Comparison of ENCODE assay signal across 16 cellular contexts in the genomic region with DNA sequence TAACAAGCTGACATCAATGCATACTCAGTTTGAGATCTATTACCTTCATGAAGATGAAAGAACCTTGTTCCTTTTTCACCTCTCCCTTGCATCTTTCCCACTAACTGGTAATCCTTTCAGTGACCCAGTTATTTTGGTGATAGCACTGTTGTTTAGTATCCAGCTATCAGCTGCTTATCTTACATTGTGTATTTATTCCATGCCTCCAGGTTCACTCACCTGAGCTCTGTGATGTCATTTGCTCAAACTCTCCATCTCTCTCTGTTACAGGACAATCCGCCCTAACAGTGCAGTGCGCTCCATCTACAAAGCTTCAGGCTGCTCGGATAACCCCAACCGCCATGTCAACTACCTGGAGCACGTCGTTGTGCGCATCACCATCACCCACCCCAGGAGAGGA.
DNase-seq lines count a peak whose midpoint lies in the region; ATAC-seq, FAIRE-seq and TF ChIP-seq lines count a peak whose summit lies in the region.
"Had no signal": no experiment of that assay in that cellular context is flagged by ENCODE, and none has a peak within 500 bp of the region (broad histone marks: within the 10 kb centered on the region; RNA-seq: fewer than 3 reads in every experiment).

No MANE protein-coding gene starts in this region.

- no peak overlapping the region for H2AFZ ChIP-seq in IMR-90 (replicated peaks; ENCODE audit: low read length, poor library complexity)

- TF ChIP-seq CTCF in IMR-90 (conservative IDR thresholded peaks at IDR 0.05; ENCODE audit: low read depth, low read length): no peak
- no peak for TF ChIP-seq CTCF in bronchial epithelial cell (IDR thresholded peaks at IDR 0.05; ENCODE audit: insufficient read depth, low read length, severe bottlenecking)
- TF ChIP-seq CTCF in glutamatergic neuron (IDR thresholded peaks at IDR 0.05; ENCODE audit: partially characterized antibody, unreplicated experiment): no peak

- H3K4me2 ChIP-seq in IMR-90 (ENCODE audit: low read depth, low read length): no peak overlapping the region

- H4K91ac ChIP-seq in IMR-90 (ENCODE audit: insufficient read depth, low read depth, low read length): 0 out of 2 replicates have a peak overlapping the region, but pooled peaks have one; percentile 11

- peak; percentile 68 for FAIRE-seq in bronchial epithelial cell (lab: Jason Lieb, UNC)
- FAIRE-seq: GM12891, GM18507 had no signal

- H3K4me3 ChIP-seq in IMR-90 (ENCODE audit: insufficient read depth, low read depth, low read length): no peak overlapping the region
- H3K4me3 ChIP-seq in bronchial epithelial cell (ENCODE audit: low read depth, low read length): no peak overlapping the region

- H3K56ac ChIP-seq in IMR-90 (ENCODE audit: extremely low read depth, insufficient read depth, low read length): no peak overlapping the region

- no peak overlapping the region for H3K9ac ChIP-seq in IMR-90 (ENCODE audit: low read depth, low read length)

- no peak overlapping the region for H3K4ac ChIP-seq in IMR-90 (ENCODE audit: low read depth, low read length)

- peaks cover 1% of the 10 kb centered on the region for H3K9me3 Mint-ChIP-seq in glutamatergic neuron (ENCODE audit: unreplicated experiment)
- H3K9me3 Mint-ChIP-seq: CD4-positive, alpha-beta memory T cell; H9 had no signal

- H2AK9ac ChIP-seq in IMR-90 (replicated peaks; ENCODE audit: low read depth, low read length, poor library complexity): no peak overlapping the region

- H2AK5ac ChIP-seq in IMR-90 (ENCODE audit: low read depth, low read length): no peak overlapping the region

- H4K8ac ChIP-seq in IMR-90 (ENCODE audit: low read depth in 2 of 2, low read length in 2 of 2): no peak overlapping the region

- no peak overlapping the region for H2BK120ac ChIP-seq in IMR-90 (ENCODE audit: low read depth, low read length)

- in situ Hi-C loops in IMR-90 (cut with MboI; ENCODE audit: low sequenced_read_pairs): no loop called here

- H3K27ac Mint-ChIP-seq in glutamatergic neuron (ENCODE audit: unreplicated experiment): no peak overlapping the region

- H2BK20ac ChIP-seq in IMR-90 (ENCODE audit: low read depth, low read length): no peak overlapping the region

- peaks cover 20% of the 10 kb centered on the region for H3K9me1 ChIP-seq in IMR-90 (ENCODE audit: insufficient read depth, low read length)

- peaks cover 7% of the 10 kb centered on the region for H3K36me3 Mint-ChIP-seq in glutamatergic neuron (ENCODE audit: unreplicated experiment)

- dilution Hi-C loops in IMR-90 (cut with HindIII; ENCODE audit: low sequenced_read_pairs, unreplicated experiment): no loop called here

- DNase-seq in IMR-90 (no peak), bronchial epithelial cell (ENCODE audit: low read depth) (no peak), left lobe of liver (ENCODE audit: low spot score) (no peak), glutamatergic neuron (no peak)
- no peak for DNase-seq in stimulated activated CD4-positive, alpha-beta T cell treated with anti-CD3 and anti-CD28 coated beads, Interleukin-2, amount 100 ng/mL, for 48 hours
- DNase-seq: C1 segment of cervical spinal cord; Calu3; CD4-positive, alpha-beta memory T cell; COR-L47; DMS79 treated with DMSO at 0.1 percent for 48 hours; GF-D8 had no signal

- POLR2A ChIA-PET in IMR-90 (lab: Charles Lee; ENCODE audit: unreplicated experiment): no interaction called here

- BruUV-seq in IMR-90 (replicated peaks; lab: Mats Ljungman, UMichigan): no TSS peak

- ATAC-seq in IMR-90 (ENCODE audit: low read depth) (no peak), left lobe of liver (peak; percentile 74), HG02840 (IDR thresholded peaks at IDR 0.05; ENCODE audit: low FRiP score, unreplicated experiment) (no peak)
- ATAC-seq: HCT116 had no signal

- H3K18ac ChIP-seq in IMR-90 (ENCODE audit: low read depth, low read length): no peak overlapping the region

- H2BK15ac ChIP-seq in IMR-90 (ENCODE audit: low read depth, low read length): 0 out of 3 replicates have a peak overlapping the region, but pooled peaks have one; percentile 16

- intact Hi-C loops in IMR-90 (cut with micrococcal nuclease): no loop called here

- no peak for TF ChIP-seq POLR2A in IMR-90 (IDR thresholded peaks at IDR 0.05; ENCODE audit: low read depth, low read length)

- H3K4me1 Mint-ChIP-seq in glutamatergic neuron (ENCODE audit: low read depth, unreplicated experiment): peaks cover 8% of the 10 kb centered on the region
- H3K4me1 Mint-ChIP-seq: CD4-positive, alpha-beta memory T cell had no signal

- WGBS in IMR-90 (ENCODE audit: extremely low coverage in 2 of 2, insufficient read length in 1 of 2), 2 experiments: 95% methylated on average over 7 of the region's 7 CpGs; no CpG with 5 or more reads in 1 of the 2 experiments

- no peaks in the 10 kb centered on the region for H3K27me3 Mint-ChIP-seq in glutamatergic neuron (ENCODE audit: unreplicated experiment)
- H3K27me3 Mint-ChIP-seq: CD4-positive, alpha-beta memory T cell had no signal

- peaks cover 5% of the 10 kb centered on the region for H3K36me3 ChIP-seq in IMR-90 (ENCODE audit: control insufficient read depth, insufficient read depth, low read length)
- H3K36me3 ChIP-seq in bronchial epithelial cell (ENCODE audit: control insufficient read depth, insufficient read depth, low read length): peaks cover 2% of the 10 kb centered on the region

- H4K5ac ChIP-seq in IMR-90 (ENCODE audit: low read depth, low read length): no peak overlapping the region

- H3K14ac ChIP-seq in IMR-90 (replicated peaks; ENCODE audit: low read depth, low read length): no peak overlapping the region

- no peaks in the 10 kb centered on the region for H3K9me3 ChIP-seq in IMR-90 (ENCODE audit: control insufficient read depth, insufficient read depth, low read length)

- H3K79me1 ChIP-seq in IMR-90 (ENCODE audit: low read depth in 1 of 2, low read length in 2 of 2): no peaks in the 10 kb centered on the region

- no peaks in the 10 kb centered on the region for H4K20me1 ChIP-seq in IMR-90 (ENCODE audit: insufficient read depth, low read length)

- H2BK5ac ChIP-seq in IMR-90 (ENCODE audit: low read depth, low read length, poor library complexity, severe bottlenecking): no peak overlapping the region

- no peak overlapping the region for H3K27ac ChIP-seq in IMR-90 (ENCODE audit: insufficient read depth, low read length)

- no peak overlapping the region for H3K23ac ChIP-seq in IMR-90 (ENCODE audit: low read depth, low read length)

- TF ChIP-seq RAD21 in IMR-90 (IDR thresholded peaks at IDR 0.05; ENCODE audit: low read length): no peak

- CTCF ChIA-PET in IMR-90 (lab: Yijun Ruan, JAX): no interaction called here

- H3K27me3 ChIP-seq in IMR-90 (ENCODE audit: control insufficient read depth, insufficient read depth, low read length) (no peaks in the 10 kb centered on the region), bronchial epithelial cell (ENCODE audit: control insufficient read depth, insufficient read depth, low read length) (no peaks in the 10 kb centered on the region)

- H3K4me1 ChIP-seq in IMR-90 (ENCODE audit: control insufficient read depth, insufficient read depth, low read length): peaks cover 19% of the 10 kb centered on the region

- no peak overlapping the region for H3K4me3 Mint-ChIP-seq in glutamatergic neuron (ENCODE audit: unreplicated experiment)
- H3K4me3 Mint-ChIP-seq: CD4-positive, alpha-beta memory T cell; H9 had no signal

TF ChIP-seq in IMR-90, 13 proteins besides CTCF, POLR2A, EP300 and RAD21:
- TF ChIP-seq MXI1 (IDR thresholded peaks at IDR 0.05; ENCODE audit: borderline replicate concordance, low read depth, low read length): no peak
- no peak for TF ChIP-seq MAFK (IDR thresholded peaks at IDR 0.05; ENCODE audit: low read depth, low read length)
- TF ChIP-seq, protein P1, sequence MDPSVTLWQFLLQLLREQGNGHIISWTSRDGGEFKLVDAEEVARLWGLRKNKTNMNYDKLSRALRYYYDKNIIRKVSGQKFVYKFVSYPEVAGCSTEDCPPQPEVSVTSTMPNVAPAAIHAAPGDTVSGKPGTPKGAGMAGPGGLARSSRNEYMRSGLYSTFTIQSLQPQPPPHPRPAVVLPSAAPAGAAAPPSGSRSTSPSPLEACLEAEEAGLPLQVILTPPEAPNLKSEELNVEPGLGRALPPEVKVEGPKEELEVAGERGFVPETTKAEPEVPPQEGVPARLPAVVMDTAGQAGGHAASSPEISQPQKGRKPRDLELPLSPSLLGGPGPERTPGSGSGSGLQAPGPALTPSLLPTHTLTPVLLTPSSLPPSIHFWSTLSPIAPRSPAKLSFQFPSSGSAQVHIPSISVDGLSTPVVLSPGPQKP (IDR thresholded peaks at IDR 0.05; ENCODE audit: borderline replicate concordance, low read depth, low read length): no peak
- TF ChIP-seq FOS (IDR thresholded peaks at IDR 0.05; ENCODE audit: low read depth, low read length): no peak
- TF ChIP-seq RCOR1 (IDR thresholded peaks at IDR 0.05; ENCODE audit: insufficient replicate concordance, low read length): no peak
- TF ChIP-seq SMC3 (IDR thresholded peaks at IDR 0.05; ENCODE audit: low read depth, low read length): no peak
- no peak for TF ChIP-seq CHD1 (IDR thresholded peaks at IDR 0.05; ENCODE audit: low read depth, low read length)
- TF ChIP-seq, protein P2, sequence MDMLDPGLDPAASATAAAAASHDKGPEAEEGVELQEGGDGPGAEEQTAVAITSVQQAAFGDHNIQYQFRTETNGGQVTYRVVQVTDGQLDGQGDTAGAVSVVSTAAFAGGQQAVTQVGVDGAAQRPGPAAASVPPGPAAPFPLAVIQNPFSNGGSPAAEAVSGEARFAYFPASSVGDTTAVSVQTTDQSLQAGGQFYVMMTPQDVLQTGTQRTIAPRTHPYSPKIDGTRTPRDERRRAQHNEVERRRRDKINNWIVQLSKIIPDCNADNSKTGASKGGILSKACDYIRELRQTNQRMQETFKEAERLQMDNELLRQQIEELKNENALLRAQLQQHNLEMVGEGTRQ (IDR thresholded peaks at IDR 0.05; ENCODE audit: low read depth, low read length): no peak
TF ChIP-seq in IMR-90: peak in this region for 0.
